Comparison of ENCODE assay signal across 8 cellular contexts in the genomic region with DNA sequence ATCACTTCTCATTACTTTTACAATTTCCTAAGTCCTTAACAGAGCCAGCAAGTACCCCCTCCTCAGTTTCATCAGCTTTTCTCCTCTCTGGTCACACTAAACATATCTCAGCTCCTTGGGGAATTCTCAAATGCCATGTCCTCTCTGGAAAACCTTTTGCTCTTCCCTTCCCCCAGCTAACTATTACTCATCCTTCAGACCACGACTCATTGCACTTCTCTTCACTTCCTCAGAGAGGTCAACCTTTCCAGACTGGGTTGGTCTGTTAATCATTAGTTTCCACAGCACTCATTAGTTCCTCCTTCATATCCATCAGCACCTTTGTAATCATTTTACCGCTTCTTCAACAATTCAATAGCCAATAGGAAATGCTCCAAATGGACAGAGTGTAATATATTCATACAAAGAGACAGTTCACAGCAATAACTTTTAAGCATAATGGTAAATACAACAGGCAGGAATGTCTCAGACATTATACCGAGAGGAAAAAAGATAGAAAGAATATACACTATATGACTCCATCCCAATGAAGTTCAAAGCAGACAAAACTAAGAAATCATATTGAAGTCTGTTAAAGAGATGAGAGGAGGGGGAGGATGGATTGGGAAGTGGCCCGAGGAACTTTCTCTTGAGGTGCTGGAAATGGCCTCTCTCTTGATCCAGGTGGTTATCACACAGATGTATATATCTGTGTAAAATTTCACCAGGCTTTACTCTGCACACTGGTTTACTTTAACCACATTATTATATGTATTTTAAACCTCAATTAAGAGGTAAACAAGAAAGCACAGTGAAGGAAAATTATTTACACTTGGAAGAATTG. TPM values are rescaled to one million over a fixed set of nuclear protein-coding genes. Genes with fewer than 3 reads are reported as not detected.
DNase-seq lines count a peak whose midpoint lies in the region; ATAC-seq and TF ChIP-seq lines count a peak whose summit lies in the region.

No MANE protein-coding gene starts in this region.

- ATAC-seq in GM18498 (IDR thresholded peaks at IDR 0.05; ENCODE audit: unreplicated experiment): peak; percentile 99

- H3K27ac Mint-ChIP-seq in HFFc6: peak overlapping the region; percentile 40

- no peak overlapping the region for H3K27ac ChIP-seq in dorsolateral prefrontal cortex

- H3K9me3 Mint-ChIP-seq in HFFc6: no peaks in the 10 kb centered on the region

- intact Hi-C loops in dorsolateral prefrontal cortex (cut with DNase I): no loop called here

- TF ChIP-seq CTCF in HFFc6 (IDR thresholded peaks at IDR 0.05) (no peak), NB4 (IDR thresholded peaks at IDR 0.05; ENCODE audit: low read depth, low read length) (no peak), dorsolateral prefrontal cortex (IDR thresholded peaks at IDR 0.05 in 54 of 56, conservative IDR thresholded peaks at IDR 0.05 in 2 of 56; ENCODE audit: low read depth in 1 of 56, partially characterized antibody in 56 of 56) (no peak)

- H3K36me3 Mint-ChIP-seq in HFFc6 (ENCODE audit: low read depth): peaks cover 45% of the 10 kb centered on the region

- TF ChIP-seq POLR2A in NB4 (IDR thresholded peaks at IDR 0.05; ENCODE audit: extremely low read depth, insufficient read length): no peak

- H3K4me3 Mint-ChIP-seq in HFFc6: peak overlapping the region; percentile 0; the same call in 1 of the 2 replicates

- H3K27me3 Mint-ChIP-seq in HFFc6 (ENCODE audit: insufficient read depth): no peaks in the 10 kb centered on the region

- H3K27me3 ChIP-seq in dorsolateral prefrontal cortex: no peaks in the 10 kb centered on the region

- DNase-seq in HFFc6: peak; percentile 32
- DNase-seq in NB4 (ENCODE audit: low read depth): peak; percentile 35
- DNase-seq in iPS-NIHi7 (ENCODE audit: extremely low spot score): peak; percentile 25
- no peak for DNase-seq in GOT3 (lab: John Stamatoyannopoulos, UW)
- no peak for DNase-seq in ecto neural progenitor cell (ENCODE audit: low spot score)
- DNase-seq in dorsolateral prefrontal cortex: no peak
- DNase-seq in KG1 (lab: John Stamatoyannopoulos, UW): no peak

- H3K4me1 Mint-ChIP-seq in HFFc6 (ENCODE audit: low read depth): peaks cover 21% of the 10 kb centered on the region

- H3K4me3 ChIP-seq in NB4 (ENCODE audit: low read depth, low read length) (no peak overlapping the region), dorsolateral prefrontal cortex (no peak overlapping the region)

RNA-seq across cellular contexts. Expression of gene DDX60L, which starts 39.6 kb away (rescaled TPM):
- total RNA-seq in HFFc6 (2021; fragmentation: NEBNext Ultra II Directional; extraction: Animal tissue kit (Norgen Biotek cat#: 25700)): 10 to 100 TPM; 19.4 to 27.2 (median 23.7) TPM
- total RNA-seq in dorsolateral prefrontal cortex: 10 to 100 TPM in 11 of 120 experiments, 1 to 10 TPM in 109; 2.7 to 25.3 (median 6.1) TPM

RNA-seq across cellular contexts. Expression of gene PALLD, which starts 56.2 kb away (rescaled TPM):
- 100 to 1,000 TPM in 4 of 6 experiments, 10 to 100 TPM in 2; 72.6 to 163 (median 149) TPM for total RNA-seq in HFFc6 (2021; fragmentation: NEBNext Ultra II Directional; extraction: Animal tissue kit (Norgen Biotek cat#: 25700))
- total RNA-seq in dorsolateral prefrontal cortex: 100 to 1,000 TPM in 7 of 120 experiments, 10 to 100 TPM in 113; 26.7 to 132 (median 52.4) TPM

Comparison
In these comparisons a context has a peak if more than half of its experiments do, and no peak if none do; other contexts are left out.
1. DNase-seq: peak in HFFc6 (single experiment), NB4 (single experiment) and iPS-NIHi7 (single experiment); none in GOT3 (single experiment), ecto neural progenitor cell (single experiment), dorsolateral prefrontal cortex (0 of 10) and KG1 (single experiment).